ENCODE assay signal across 1 cellular context in the genomic region with DNA sequence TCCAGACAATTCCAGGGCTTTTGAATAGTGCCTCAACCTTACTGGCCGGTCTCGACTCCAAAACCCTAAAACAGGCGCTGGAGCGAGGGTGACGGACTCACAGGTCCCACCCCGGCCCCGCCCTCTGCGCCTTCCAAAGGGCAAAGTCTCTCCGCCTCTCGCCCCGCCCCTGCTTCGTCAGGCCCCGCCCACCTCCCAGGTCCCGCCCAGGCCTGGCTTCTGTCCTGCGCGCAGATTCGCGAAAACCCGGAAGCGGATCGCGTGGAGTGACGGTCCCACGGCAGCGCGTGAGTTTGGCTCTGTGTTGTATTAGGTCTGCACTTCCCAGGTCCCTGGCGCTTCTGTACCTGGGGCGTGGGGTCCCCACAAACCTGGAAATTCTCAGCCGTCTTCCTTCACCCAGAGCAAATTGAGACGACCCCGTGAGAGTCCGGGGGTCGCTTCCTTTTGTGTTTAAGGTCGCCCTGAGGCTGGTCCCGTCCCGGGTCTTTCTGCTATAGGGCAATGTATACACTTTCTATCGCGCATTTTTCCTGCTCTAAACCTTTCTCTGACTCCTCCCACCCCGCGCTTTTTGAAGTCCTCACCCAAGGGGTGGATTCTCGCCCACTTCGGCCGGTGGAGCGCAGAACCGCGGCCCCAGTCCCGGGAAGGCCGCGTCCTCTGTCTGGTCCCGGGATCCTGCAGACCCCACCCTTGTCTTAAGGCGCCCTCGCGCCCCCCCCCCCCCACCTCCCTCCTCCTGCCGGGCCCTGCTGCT.
TF ChIP-seq lines count a peak whose summit lies in the region.

A gene (plus strand): TSS at position 231 of the 760 bp plus-strand sequence. CDS start 16,090 bp downstream, outside the sequence.

TF ChIP-seq in K562, 482 proteins besides CTCF, POLR2A, EP300 and RAD21 (continued from another document):
- TF ChIP-seq, protein P1, sequence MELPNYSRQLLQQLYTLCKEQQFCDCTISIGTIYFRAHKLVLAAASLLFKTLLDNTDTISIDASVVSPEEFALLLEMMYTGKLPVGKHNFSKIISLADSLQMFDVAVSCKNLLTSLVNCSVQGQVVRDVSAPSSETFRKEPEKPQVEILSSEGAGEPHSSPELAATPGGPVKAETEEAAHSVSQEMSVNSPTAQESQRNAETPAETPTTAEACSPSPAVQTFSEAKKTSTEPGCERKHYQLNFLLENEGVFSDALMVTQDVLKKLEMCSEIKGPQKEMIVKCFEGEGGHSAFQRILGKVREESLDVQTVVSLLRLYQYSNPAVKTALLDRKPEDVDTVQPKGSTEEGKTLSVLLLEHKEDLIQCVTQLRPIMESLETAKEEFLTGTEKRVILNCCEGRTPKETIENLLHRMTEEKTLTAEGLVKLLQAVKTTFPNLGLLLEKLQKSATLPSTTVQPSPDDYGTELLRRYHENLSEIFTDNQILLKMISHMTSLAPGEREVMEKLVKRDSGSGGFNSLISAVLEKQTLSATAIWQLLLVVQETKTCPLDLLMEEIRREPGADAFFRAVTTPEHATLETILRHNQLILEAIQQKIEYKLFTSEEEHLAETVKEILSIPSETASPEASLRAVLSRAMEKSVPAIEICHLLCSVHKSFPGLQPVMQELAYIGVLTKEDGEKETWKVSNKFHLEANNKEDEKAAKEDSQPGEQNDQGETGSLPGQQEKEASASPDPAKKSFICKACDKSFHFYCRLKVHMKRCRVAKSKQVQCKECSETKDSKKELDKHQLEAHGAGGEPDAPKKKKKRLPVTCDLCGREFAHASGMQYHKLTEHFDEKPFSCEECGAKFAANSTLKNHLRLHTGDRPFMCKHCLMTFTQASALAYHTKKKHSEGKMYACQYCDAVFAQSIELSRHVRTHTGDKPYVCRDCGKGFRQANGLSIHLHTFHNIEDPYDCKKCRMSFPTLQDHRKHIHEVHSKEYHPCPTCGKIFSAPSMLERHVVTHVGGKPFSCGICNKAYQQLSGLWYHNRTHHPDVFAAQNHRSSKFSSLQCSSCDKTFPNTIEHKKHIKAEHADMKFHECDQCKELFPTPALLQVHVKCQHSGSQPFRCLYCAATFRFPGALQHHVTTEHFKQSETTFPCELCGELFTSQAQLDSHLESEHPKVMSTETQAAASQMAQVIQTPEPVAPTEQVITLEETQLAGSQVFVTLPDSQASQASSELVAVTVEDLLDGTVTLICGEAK (IDR thresholded peaks at IDR 0.05) = peak; percentile 36; the same call in 1 of the 2 replicates
- TF ChIP-seq, protein P1 (CRISPR knock-in tag; IDR thresholded peaks at IDR 0.05) = no peak
- peak; percentile 46 for TF ChIP-seq ASH1L (IDR thresholded peaks at IDR 0.05; ENCODE audit: borderline replicate concordance, low read depth, partially characterized antibody)
- TF ChIP-seq EGR1 (conservative IDR thresholded peaks at IDR 0.05) = no peak
- TF ChIP-seq GATAD2A (IDR thresholded peaks at IDR 0.05) = no peak
- no peak for TF ChIP-seq CHCHD3 (CRISPR knock-in tag; IDR thresholded peaks at IDR 0.05)
- no peak for TF ChIP-seq ZC3H11A (IDR thresholded peaks at IDR 0.05; ENCODE audit: low read depth, low read length)
- TF ChIP-seq, protein P2, sequence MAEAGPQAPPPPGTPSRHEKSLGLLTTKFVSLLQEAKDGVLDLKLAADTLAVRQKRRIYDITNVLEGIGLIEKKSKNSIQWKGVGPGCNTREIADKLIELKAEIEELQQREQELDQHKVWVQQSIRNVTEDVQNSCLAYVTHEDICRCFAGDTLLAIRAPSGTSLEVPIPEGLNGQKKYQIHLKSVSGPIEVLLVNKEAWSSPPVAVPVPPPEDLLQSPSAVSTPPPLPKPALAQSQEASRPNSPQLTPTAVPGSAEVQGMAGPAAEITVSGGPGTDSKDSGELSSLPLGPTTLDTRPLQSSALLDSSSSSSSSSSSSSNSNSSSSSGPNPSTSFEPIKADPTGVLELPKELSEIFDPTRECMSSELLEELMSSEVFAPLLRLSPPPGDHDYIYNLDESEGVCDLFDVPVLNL (CRISPR knock-in tag; IDR thresholded peaks at IDR 0.05; ENCODE audit: low read depth) = peak; percentile 75; the same call in 1 of the 2 replicates
- peak; percentile 55 for TF ChIP-seq POLR2B (IDR thresholded peaks at IDR 0.05; ENCODE audit: low read depth, partially characterized antibody)
